ENCODE assay signal across 20 cellular contexts in genomic region chr2:43341959-43342757, GRCh38.
DNase-seq lines count a peak whose midpoint lies in the region; ATAC-seq and TF ChIP-seq lines count a peak whose summit lies in the region.
"Had no signal": no experiment of that assay in that cellular context is flagged by ENCODE, and none has a peak within 500 bp of the region (broad histone marks: within the 10 kb centered on the region; RNA-seq: fewer than 3 reads in every experiment).

No MANE protein-coding gene starts in this region.

- H3K4me3 Mint-ChIP-seq in CD4-positive, alpha-beta T cell = no peak overlapping the region
- H3K4me3 Mint-ChIP-seq: activated T-cell treated with anti-CD3 and anti-CD28 coated beads, Interleukin-2, amount 50 U/mL, for 24 hours had no signal

- peaks cover 80% of the 10 kb centered on the region for H3K4me1 ChIP-seq in left ventricle myocardium inferior
- H3K4me1 ChIP-seq in rectal smooth muscle tissue (ENCODE audit: control insufficient read depth, insufficient read depth, low read length) = peaks cover 59% of the 10 kb centered on the region

- no peaks in the 10 kb centered on the region for H3K9me3 Mint-ChIP-seq in CD4-positive, alpha-beta T cell
- H3K9me3 Mint-ChIP-seq: activated T-cell treated with anti-CD3 and anti-CD28 coated beads, Interleukin-2, amount 50 U/mL, for 24 hours had no signal

- H3K27ac Mint-ChIP-seq in CD4-positive, alpha-beta T cell = no peak overlapping the region
- H3K27ac Mint-ChIP-seq: activated T-cell treated with anti-CD3 and anti-CD28 coated beads, Interleukin-2, amount 50 U/mL, for 24 hours had no signal

- intact Hi-C loops in left ventricle myocardium inferior (cut with micrococcal nuclease) = no loop called here
- intact Hi-C loops in Right ventricle myocardium inferior (cut with DNase I) = loop anchor here (5.0 kb wide), 1 partner anchor 70 kb away; no protein-coding TSS in a partner anchor
- intact Hi-C loops in CD4-positive, alpha-beta T cell (cut with DNase I, micrococcal nuclease) = no loop called here

- no peaks in the 10 kb centered on the region for H3K36me3 ChIP-seq in left ventricle myocardium inferior
- no peaks in the 10 kb centered on the region for H3K36me3 ChIP-seq in rectal smooth muscle tissue (ENCODE audit: control insufficient read depth, insufficient read depth, low read length)

- POLR2A ChIA-PET in CD4-positive, alpha-beta T cell (lab: Charles Lee) = no interaction called here

- H3K27ac ChIP-seq in left ventricle myocardium inferior (replicated peaks) (peak overlapping the region; percentile 89), rectal smooth muscle tissue (ENCODE audit: low read depth, low read length) (peak overlapping the region; percentile 80)
- H3K27ac ChIP-seq in CD4-positive, alpha-beta T cell (ENCODE audit: low read depth, low read length) = no peak overlapping the region
- H3K27ac ChIP-seq: BLaER1 had no signal

- no peak for TF ChIP-seq CTCF in left ventricle myocardium inferior (IDR thresholded peaks at IDR 0.05; ENCODE audit: borderline replicate concordance)
- TF ChIP-seq CTCF in CD4-positive, alpha-beta T cell (IDR thresholded peaks at IDR 0.05) = no peak

- H3K4me1 Mint-ChIP-seq in CD4-positive, alpha-beta T cell (ENCODE audit: low read depth) = no peaks in the 10 kb centered on the region

- H3K9ac ChIP-seq in rectal smooth muscle tissue (ENCODE audit: low read length) = no peak overlapping the region
- H3K9ac ChIP-seq: BLaER1 had no signal

- no peaks in the 10 kb centered on the region for H3K9me3 ChIP-seq in left ventricle myocardium inferior (replicated peaks)
- H3K9me3 ChIP-seq in CD4-positive, alpha-beta T cell (ENCODE audit: control insufficient read depth, low read length) = no peaks in the 10 kb centered on the region
- H3K9me3 ChIP-seq: BLaER1 had no signal

- CTCF ChIA-PET in CD4-positive, alpha-beta T cell (lab: Charles Lee) = no interaction called here

- DNase-seq in left ventricle myocardium inferior (no peak), Right ventricle myocardium inferior (ENCODE audit: missing footprints) (no peak), kidney tubule cell (ENCODE audit: low spot score) (peak; percentile 55), NCI-H69 (lab: John Stamatoyannopoulos, UW) (no peak), NCI-H2196 treated with DMSO at 0.1 percent for 48 hours (lab: John Stamatoyannopoulos, UW; ENCODE audit: unreplicated experiment) (no peak)
- no peak for DNase-seq in stimulated activated CD4-positive, alpha-beta T cell treated with anti-CD3 and anti-CD28 coated beads, Interleukin-12 subunit alpha, Interleukin-12 subunit beta, amount 100 ng/mL, for 4 hours
- no peak for DNase-seq in CD4-positive, alpha-beta T cell
- DNase-seq: activated naive CD4-positive, alpha-beta T cell treated with Interleukin-2 at 50 U/mL for 16 hours; activated T-cell treated with anti-CD3 and anti-CD28 coated beads, Interleukin-2, amount 50 U/mL, for 24 hours; cerebellar nuclear complex; effector CD4-positive, alpha-beta T cell; HCEC 1CT; NCI-H1092; NCI-H2029; NCI-H510A treated with DMSO at 0.1 percent for 48 hours; stimulated activated CD4-positive, alpha-beta T cell treated with anti-CD3 and anti-CD28 coated beads, Interleukin-2, amount 100 ng/mL, for 24 hours; stimulated activated naive CD4-positive, alpha-beta T cell treated with Interleukin-2 at 50 U/mL for 16 hours had no signal

- H3K4me3 ChIP-seq in left ventricle myocardium inferior (no peak overlapping the region), rectal smooth muscle tissue (ENCODE audit: low read length) (no peak overlapping the region)
- H3K4me3 ChIP-seq: BLaER1 had no signal

- no peaks in the 10 kb centered on the region for H3K27me3 ChIP-seq in left ventricle myocardium inferior (ENCODE audit: low read depth)
- no peaks in the 10 kb centered on the region for H3K27me3 ChIP-seq in rectal smooth muscle tissue (ENCODE audit: control insufficient read depth, insufficient read depth, low read length)
- H3K27me3 ChIP-seq in CD4-positive, alpha-beta T cell (ENCODE audit: control insufficient read depth, insufficient read depth, low read length) = no peaks in the 10 kb centered on the region
- H3K27me3 ChIP-seq: BLaER1 had no signal

- peaks cover 71% of the 10 kb centered on the region for H3K36me3 Mint-ChIP-seq in CD4-positive, alpha-beta T cell (ENCODE audit: low read depth)

- H3K27me3 Mint-ChIP-seq in CD4-positive, alpha-beta T cell = no peaks in the 10 kb centered on the region
- H3K27me3 Mint-ChIP-seq: activated T-cell treated with anti-CD3 and anti-CD28 coated beads, Interleukin-2, amount 50 U/mL, for 24 hours had no signal

- no peak for ATAC-seq in Right ventricle myocardium inferior
- ATAC-seq in CD4-positive, alpha-beta T cell (ENCODE audit: poor library complexity) = no peak
- ATAC-seq: activated CD4-positive, CD25-positive, alpha-beta regulatory T cell treated with anti-CD3 and anti-CD28 coated beads, Interleukin-2, amount 50 U/mL, for 24 hours had no signal
